In genomic region chr6:125191916-125192609, GRCh38 we compare ENCODE assay signal across 8 cellular contexts. TPM values are rescaled to one million over a fixed set of nuclear protein-coding genes. Genes with fewer than 3 reads are reported as not detected.
DNase-seq lines count a peak whose midpoint lies in the region; ATAC-seq and TF ChIP-seq lines count a peak whose summit lies in the region.

No MANE protein-coding gene starts in this region.

- H3F3A ChIP-seq in DOHH2 (ENCODE audit: control insufficient read depth, insufficient read depth), result no peaks in the 10 kb centered on the region

- H3K9me3 ChIP-seq in DOHH2 (ENCODE audit: control insufficient read depth, insufficient read depth, low read length) (no peaks in the 10 kb centered on the region), Peyer's patch (no peaks in the 10 kb centered on the region)

- H3K27ac ChIP-seq in DOHH2 (ENCODE audit: low read depth, low read length) (no peak overlapping the region), Peyer's patch (no peak overlapping the region)

- H3K36me3 ChIP-seq in DOHH2 (ENCODE audit: control insufficient read depth, low read length), result no peaks in the 10 kb centered on the region
- no peaks in the 10 kb centered on the region for H3K36me3 ChIP-seq in Peyer's patch

- H3K4me2 ChIP-seq in DOHH2 (ENCODE audit: low read length), result no peak overlapping the region

- H3K4me3 ChIP-seq in DOHH2 (ENCODE audit: low read length) (no peak overlapping the region), Peyer's patch (no peak overlapping the region)

- H3K4me1 ChIP-seq in DOHH2 (ENCODE audit: control insufficient read depth, low read length) (no peaks in the 10 kb centered on the region), Peyer's patch (peaks cover 0 to 7% (median 0%) of the 10 kb centered on the region in 4 donors)

- no peaks in the 10 kb centered on the region for H4K20me1 ChIP-seq in DOHH2 (ENCODE audit: control insufficient read depth, insufficient read depth, low read depth, low read length)

- H3K79me2 ChIP-seq in DOHH2 (ENCODE audit: control insufficient read depth, low read length), result no peaks in the 10 kb centered on the region

- no peaks in the 10 kb centered on the region for H3K9me2 ChIP-seq in DOHH2 (replicated peaks; ENCODE audit: control insufficient read depth, low read length)

- no peak for TF ChIP-seq POLR2A in Peyer's patch (IDR thresholded peaks at IDR 0.05)

- no peaks in the 10 kb centered on the region for H3K27me3 ChIP-seq in DOHH2 (ENCODE audit: control insufficient read depth, low read length)
- no peaks in the 10 kb centered on the region for H3K27me3 ChIP-seq in Peyer's patch

- DNase-seq in Peyer's patch (peak in 2 of 3 donors; percentile 24 to 83), activated T-helper 1 cell treated with Interleukin-2 at 50 U/mL for 16 hours (ENCODE audit: low read depth) (peak; percentile 18), glomerular endothelial cell (ENCODE audit: extremely low read depth, low read depth, low spot score) (peak; percentile 54), pulmonary artery endothelial cell (ENCODE audit: low read depth, low spot score) (peak; percentile 37), globus pallidus (ENCODE audit: low spot score) (no peak)

- TF ChIP-seq CTCF in DOHH2 (IDR thresholded peaks at IDR 0.05; ENCODE audit: low read depth, low read length, poor library complexity, severe bottlenecking) (peak; percentile 75), Peyer's patch (IDR thresholded peaks at IDR 0.05) (peak; percentile 19 to 84 (median 66))

- ATAC-seq in GM21367 (IDR thresholded peaks at IDR 0.05; ENCODE audit: unreplicated experiment) (peak; percentile 99), HG03575 (IDR thresholded peaks at IDR 0.05; ENCODE audit: extremely low read depth, insufficient number of reproducible peaks, low FRiP score, unreplicated experiment) (peak; percentile 97)

RNA-seq across cellular contexts. Expression of gene TPD52L1, which starts 38.5 kb away (rescaled TPM):
- 10 to 100 TPM; 13.4 to 39.6 (median 21.2) TPM for total RNA-seq in Peyer's patch
- total RNA-seq in glomerular endothelial cell, result 5.1 and 9.6 TPM in 2 replicates
- 3.7 and 4.7 TPM in 2 replicates for total RNA-seq in pulmonary artery endothelial cell
